ENCODE assay signal across 8 cellular contexts in genomic region chr11:27363576-27364115, GRCh38. TPM values are rescaled to one million over a fixed set of nuclear protein-coding genes. Genes with fewer than 3 reads are reported as not detected.
DNase-seq lines count a peak whose midpoint lies in the region; ATAC-seq and TF ChIP-seq lines count a peak whose summit lies in the region.

No MANE protein-coding gene starts in this region.

- TF ChIP-seq CTCF in liver (IDR thresholded peaks at IDR 0.05; ENCODE audit: low read depth, low read length, missing input control), result no peak
- TF ChIP-seq CTCF in transverse colon (IDR thresholded peaks at IDR 0.05), result no peak

- no peak for TF ChIP-seq EP300 in transverse colon (IDR thresholded peaks at IDR 0.05; ENCODE audit: low read depth)

- intact Hi-C loops in transverse colon (cut with DNase I; ENCODE audit: low total_unique reads), result no loop called here

- H3K4me1 Mint-ChIP-seq in activated T-cell treated with anti-CD3 and anti-CD28 coated beads, Interleukin-2, amount 50 U/mL, for 4 hours (ENCODE audit: low read depth), result peaks cover 24% of the 10 kb centered on the region

- H3K9me3 ChIP-seq in adipocyte (ENCODE audit: control insufficient read depth, low read length) (no peaks in the 10 kb centered on the region), liver (ENCODE audit: control insufficient read depth in 4 of 4, low read length in 3 of 4) (no peaks in the 10 kb centered on the region), transverse colon (no peaks in the 10 kb centered on the region)

- peak overlapping the region; percentile 82 for H3K9ac ChIP-seq in adipocyte (ENCODE audit: low read length)
- peak overlapping the region; percentile 43 to 64 for H3K9ac ChIP-seq in liver (ENCODE audit: low read depth in 1 of 2, low read length in 2 of 2)

- TF ChIP-seq POLR2A in transverse colon (IDR thresholded peaks at IDR 0.05), result no peak

- no peaks in the 10 kb centered on the region for H3K36me3 Mint-ChIP-seq in activated T-cell treated with anti-CD3 and anti-CD28 coated beads, Interleukin-2, amount 50 U/mL, for 4 hours (ENCODE audit: insufficient read depth)

- no peak for DNase-seq in activated T-cell treated with anti-CD3 and anti-CD28 coated beads, Interleukin-2, amount 50 U/mL, for 4 hours
- no peak for DNase-seq in activated T-cell treated with anti-CD3 and anti-CD28 coated beads, Interleukin-2, amount 50 U/mL, for 1 hour
- DNase-seq in adipocyte (ENCODE audit: low read depth), result no peak
- no peak for DNase-seq in transverse colon
- DNase-seq in NCI-H226, result no peak
- DNase-seq in putamen (ENCODE audit: low spot score), result no peak

- ATAC-seq in activated T-cell treated with anti-CD3 and anti-CD28 coated beads, Interleukin-2, amount 50 U/mL, for 4 hours, result no peak
- ATAC-seq in HG02610 (IDR thresholded peaks at IDR 0.05; ENCODE audit: unreplicated experiment), result no peak

- H3K9me3 Mint-ChIP-seq in activated T-cell treated with anti-CD3 and anti-CD28 coated beads, Interleukin-2, amount 50 U/mL, for 4 hours, result no peaks in the 10 kb centered on the region

- H3K27me3 ChIP-seq in adipocyte (replicated peaks; ENCODE audit: control insufficient read depth, insufficient read depth, low read length), result no peaks in the 10 kb centered on the region
- H3K27me3 ChIP-seq in liver (ENCODE audit: control insufficient read depth in 4 of 4, insufficient read depth in 4 of 4, low read length in 3 of 4), result no peaks in the 10 kb centered on the region
- H3K27me3 ChIP-seq in transverse colon, result no peaks in the 10 kb centered on the region

- H3K4me3 ChIP-seq in adipocyte (ENCODE audit: low read length) (peak overlapping the region; percentile 93), liver (ENCODE audit: low read depth in 1 of 3, low read length in 3 of 3) (peak overlapping the region; percentile 64 to 72 (median 65)), transverse colon (peak overlapping the region; percentile 39 to 76 (median 70))

- H3K27me3 Mint-ChIP-seq in activated T-cell treated with anti-CD3 and anti-CD28 coated beads, Interleukin-2, amount 50 U/mL, for 4 hours (ENCODE audit: low read depth), result no peaks in the 10 kb centered on the region

- no peak for TF ChIP-seq RAD21 in liver (IDR thresholded peaks at IDR 0.05)

- peaks cover 9% of the 10 kb centered on the region for H3K4me1 ChIP-seq in adipocyte (ENCODE audit: control insufficient read depth, insufficient read depth, low read length)
- peaks cover 0 to 18% (median 14%) of the 10 kb centered on the region in 4 donors for H3K4me1 ChIP-seq in liver (ENCODE audit: control insufficient read depth in 4 of 4, insufficient read depth in 4 of 4, low read length in 3 of 4)
- H3K4me1 ChIP-seq in transverse colon, result peaks cover 3 to 25% (median 9%) of the 10 kb centered on the region in 4 donors

- peak overlapping the region; percentile 91 for H3K4me3 Mint-ChIP-seq in activated T-cell treated with anti-CD3 and anti-CD28 coated beads, Interleukin-2, amount 50 U/mL, for 4 hours

- 45% methylated on average over 13 of the region's 13 CpGs for WGBS in liver
- 23 to 33% methylated on average over 13 of the region's 13 CpGs for WGBS in transverse colon (ENCODE audit: low coverage in 1 of 2), 2 donors

- H3K27ac ChIP-seq in liver (ENCODE audit: low read depth in 1 of 2, low read length in 2 of 2) (peak overlapping the region in 1 of 2 donors; percentile 40), transverse colon (peak overlapping the region; percentile 62 to 73 (median 70))

- H3K36me3 ChIP-seq in adipocyte (ENCODE audit: control insufficient read depth, insufficient read depth, low read length, severe bottlenecking) (peaks cover 10% of the 10 kb centered on the region), liver (ENCODE audit: control insufficient read depth in 4 of 4, insufficient read depth in 3 of 4, low read depth in 1 of 4, low read length in 3 of 4) (peaks cover 4 to 11% (median 8%) of the 10 kb centered on the region in 4 donors), transverse colon (peaks cover 0 to 9% (median 0%) of the 10 kb centered on the region in 4 donors)

- in situ Hi-C loops in transverse colon (cut with MboI; ENCODE audit: low pct_ligation_motif_present in 1 of 4, low pct_unique_long_range_greater_than_20kb in 1 of 4, low sequenced_read_pairs in 3 of 4), result loop anchor here in 1 of 4 donors (25.0 kb wide), 1 partner anchor 99 kb away; the partner anchor contains the start of gene LGR4

TF ChIP-seq in liver, 16 proteins besides CTCF, POLR2A, EP300 and RAD21:
- TF ChIP-seq GABPA (IDR thresholded peaks at IDR 0.05 in 1 of 2, conservative IDR thresholded peaks at IDR 0.05 in 1 of 2), result no peak
- no peak for TF ChIP-seq NR2F2 (IDR thresholded peaks at IDR 0.05)
- TF ChIP-seq HNF4A (conservative IDR thresholded peaks at IDR 0.05), result no peak

RNA-seq across cellular contexts. Expression of gene CCDC34, which starts 0.6 kb away (rescaled TPM):
- total RNA-seq in activated T-cell treated with anti-CD3 and anti-CD28 coated beads, Interleukin-2, amount 50 U/mL, for 4 hours, result 1 to 10 TPM; 5.5 to 6.9 (median 6.3) TPM
- total RNA-seq in liver (10 to 100 TPM in 1 of 2 donors, 1 to 10 TPM in 1; 1.8 to 10.5 TPM), transverse colon (1 to 10 TPM in 2 of 4 donors, under 1 TPM in 1, not detected in 1; 0.40 to 6.8 (median 5.6) TPM)
- 1 to 10 TPM; 1.1 to 1.3 TPM for polyA plus RNA-seq in liver
